Comparison of ENCODE assay signal across 20 cellular contexts in genomic region chr1:113211467-113211866, GRCh38.
DNase-seq lines count a peak whose midpoint lies in the region; ATAC-seq, FAIRE-seq and TF ChIP-seq lines count a peak whose summit lies in the region.
"Had no signal": no experiment of that assay in that cellular context is flagged by ENCODE, and none has a peak within 500 bp of the region (broad histone marks: within the 10 kb centered on the region; RNA-seq: fewer than 3 reads in every experiment).

No MANE protein-coding gene starts in this region.

- peaks cover 17% of the 10 kb centered on the region for H3K79me1 ChIP-seq in trophoblast cell (ENCODE audit: low read length)

- peaks cover 3% of the 10 kb centered on the region for H3K9me1 ChIP-seq in K562 (ENCODE audit: control insufficient read depth, insufficient read depth, low read length)

- in situ Hi-C loops in K562 (cut with MboI): no loop called here

- H3K9ac ChIP-seq in K562 (ENCODE audit: insufficient read depth in 1 of 2, low read depth in 2 of 2, low read length in 2 of 2) (no peak overlapping the region; a peak in 1 of 4 replicates), trophoblast cell (ENCODE audit: low read length) (no peak overlapping the region)
- H3K9ac ChIP-seq: KMS-11 had no signal

- no peak overlapping the region for H3K23ac ChIP-seq in trophoblast cell (ENCODE audit: low read length)

- no peak overlapping the region for H3K18ac ChIP-seq in trophoblast cell (ENCODE audit: low read length)

- H2BK12ac ChIP-seq in trophoblast cell (ENCODE audit: low read length): no peak overlapping the region

- no peaks in the 10 kb centered on the region for H4K20me1 ChIP-seq in K562 (replicated peaks; ENCODE audit: control insufficient read depth, insufficient read depth, low read length)

- H3K4me2 ChIP-seq in K562 (ENCODE audit: insufficient read depth, low read length) (peak overlapping the region; percentile 43), trophoblast cell (ENCODE audit: low read length) (no peak overlapping the region)
- H3K4me2 ChIP-seq: KMS-11 had no signal

- H3K4me1 ChIP-seq in BE2C (peaks cover 4% of the 10 kb centered on the region), K562 (replicated peaks in 1 of 2; ENCODE audit: control insufficient read depth in 2 of 2, insufficient read depth in 2 of 2, low read length in 2 of 2) (peaks cover 38 to 42% of the 10 kb centered on the region in 2 experiments), trophoblast cell (ENCODE audit: control insufficient read depth in 1 of 2, insufficient read depth in 2 of 2, low read length in 2 of 2) (peaks cover 29 to 32% of the 10 kb centered on the region in 2 experiments)

- H2AK5ac ChIP-seq in trophoblast cell (ENCODE audit: low read length): no peak overlapping the region

- no TSS peak for BruUV-seq in K562 (replicated peaks; lab: Mats Ljungman, UMichigan)

- ATAC-seq in K562: peak; percentile 41
- no peak for ATAC-seq in HG03108 (IDR thresholded peaks at IDR 0.05; ENCODE audit: unreplicated experiment)
- ATAC-seq: Panc1 had no signal

- H3K4me3 ChIP-seq in BE2C (ENCODE audit: low read depth, low read length) (no peak overlapping the region), K562 (no peak overlapping the region), trophoblast cell (ENCODE audit: low read depth, low read length) (no peak overlapping the region)

- peak; percentile 32 for FAIRE-seq in K562 (lab: Jason Lieb, UNC)
- FAIRE-seq: A204.1 had no signal

- no peak overlapping the region for H4K12ac ChIP-seq in trophoblast cell (ENCODE audit: low read depth, low read length)

- H3K79me2 ChIP-seq in K562 (ENCODE audit: control insufficient read depth, insufficient read depth, low read length) (no peaks in the 10 kb centered on the region), trophoblast cell (ENCODE audit: control insufficient read depth, insufficient read depth, low read length, poor library complexity) (no peaks in the 10 kb centered on the region)

- no peak for TF ChIP-seq EP300 in K562 (IDR thresholded peaks at IDR 0.05; ENCODE audit: low read length)

- H3K36me3 ChIP-seq in BE2C (no peaks in the 10 kb centered on the region), K562 (ENCODE audit: control insufficient read depth, insufficient read depth, low read length) (no peaks in the 10 kb centered on the region), trophoblast cell (ENCODE audit: control insufficient read depth in 1 of 2, insufficient read depth in 2 of 2, low read length in 2 of 2) (peaks cover 0 to 6% of the 10 kb centered on the region in 2 experiments)

- POLR2A ChIA-PET in K562 (lab: Yijun Ruan, JAX): interaction anchor here (0.5 to 1.6 kb wide), 4 partner anchors 9 to 139 kb away, joined by 4 read pairs; partner anchors contain the start of gene LRIG2

- CTCF ChIA-PET in K562 (lab: Yijun Ruan, JAX; ENCODE audit: low intra/inter-chr PET ratio): no interaction called here

- intact Hi-C loops in K562 (cut with micrococcal nuclease): no loop called here

- no peak for TF ChIP-seq POLR2A in K562 (conservative IDR thresholded peaks at IDR 0.05)

- H3K4ac ChIP-seq in trophoblast cell (ENCODE audit: low read depth, low read length): no peak overlapping the region

- H2AFZ ChIP-seq in K562 (ENCODE audit: low read depth, low read length): peak overlapping the region; percentile 58
- no peak overlapping the region for H2AFZ ChIP-seq in trophoblast cell (ENCODE audit: insufficient read depth, low read length, poor library complexity)

- H3K9me3 ChIP-seq in BE2C (no peaks in the 10 kb centered on the region), K562 (replicated peaks; ENCODE audit: control insufficient read depth, insufficient read depth, low read depth, low read length) (peaks cover 10% of the 10 kb centered on the region), trophoblast cell (ENCODE audit: insufficient read depth, low read depth, low read length) (peaks cover 5% of the 10 kb centered on the region)

- H2BK5ac ChIP-seq in trophoblast cell (ENCODE audit: low read depth, low read length, poor library complexity): no peak overlapping the region

- WGBS in K562 (ENCODE audit: insufficient coverage, low coverage, missing lambda C conversion rate): 16% methylated on average over 5 of the region's 5 CpGs
- WGBS in trophoblast cell (ENCODE audit: extremely low coverage, insufficient coverage, insufficient read length): no CpG with 5 or more reads among the region's 5 CpGs

- DNase-seq in BE2C (peak; percentile 19), SK-N-DZ (ENCODE audit: low spot score) (peak; percentile 89), K562 (ENCODE audit: extremely low read depth in 1 of 4, low spot score in 3 of 4) (peak in 3 of 4 experiments; percentile 23 to 54 (median 31)), trophoblast cell (no peak), COLO829 (ENCODE audit: low spot score) (no peak), NCI-H345 (lab: John Stamatoyannopoulos, UW) (no peak)
- DNase-seq: H9, IMR-90, NCI-H1048, NCI-H1417, NCI-H1694, NCI-H2029 treated with DMSO at 0.1 percent for 48 hours, NCI-H526 treated with DMSO at 0.1 percent for 48 hours, SHP77, SW 1271 had no signal

- TF ChIP-seq CTCF in BE2C (IDR thresholded peaks at IDR 0.05; ENCODE audit: low read depth, low read length): no peak
- TF ChIP-seq CTCF in K562 (IDR thresholded peaks at IDR 0.05 in 2 of 3, conservative IDR thresholded peaks at IDR 0.05 in 1 of 3; ENCODE audit: insufficient read depth in 2 of 3, low read depth in 1 of 3, low read length in 3 of 3): no peak

- H3K27me3 ChIP-seq in BE2C (no peaks in the 10 kb centered on the region), K562 (ENCODE audit: control insufficient read depth in 2 of 2, insufficient read depth in 2 of 2, low read length in 2 of 2) (no peaks in the 10 kb centered on the region), trophoblast cell (ENCODE audit: insufficient read depth, low read length) (no peaks in the 10 kb centered on the region)

- no peak overlapping the region for H2BK120ac ChIP-seq in trophoblast cell (ENCODE audit: insufficient read depth, low read length, poor library complexity)

- no peak overlapping the region for H4K8ac ChIP-seq in trophoblast cell (ENCODE audit: low read depth, low read length)

- no peak for TF ChIP-seq RAD21 in K562 (CRISPR knock-in tag; conservative IDR thresholded peaks at IDR 0.05 in 1 of 2, IDR thresholded peaks at IDR 0.05 in 1 of 2)

- H3K27ac ChIP-seq in K562 (ENCODE audit: extremely low read depth, low read depth, low read length) (no peak overlapping the region), trophoblast cell (ENCODE audit: low read depth, low read length) (peak overlapping the region; percentile 36)
- H3K27ac ChIP-seq: KMS-11, RWPE1 had no signal

- no peak overlapping the region for H3K14ac ChIP-seq in trophoblast cell (ENCODE audit: low read length)

- no peak overlapping the region for H4K91ac ChIP-seq in trophoblast cell (ENCODE audit: low read depth, low read length)

TF ChIP-seq in K562, 482 proteins besides CTCF, POLR2A, EP300 and RAD21 (continues in another document):
- TF ChIP-seq MXI1 (IDR thresholded peaks at IDR 0.05; ENCODE audit: low read depth, low read length) (no peak), ZKSCAN3 (CRISPR knock-in tag; IDR thresholded peaks at IDR 0.05) (no peak), HLTF (IDR thresholded peaks at IDR 0.05) (peak; percentile 74; the same call in 1 of the 2 replicates), CHD1 (IDR thresholded peaks at IDR 0.05; ENCODE audit: low read length) (no peak), ZEB2 (IDR thresholded peaks at IDR 0.05) (peak; percentile 66; the same call in 1 of the 2 replicates), PKNOX1 (IDR thresholded peaks at IDR 0.05) (peak; percentile 84), NFIC (IDR thresholded peaks at IDR 0.05) (no peak), BMI1 (IDR thresholded peaks at IDR 0.05; ENCODE audit: low read length) (no peak), THRB (CRISPR knock-in tag; conservative IDR thresholded peaks at IDR 0.05) (no peak), PML (IDR thresholded peaks at IDR 0.05; ENCODE audit: low read length) (no peak), SMAD4 (CRISPR knock-in tag; conservative IDR thresholded peaks at IDR 0.05) (no peak), HDGF (IDR thresholded peaks at IDR 0.05) (0 out of 2 replicates have a peak, but pooled peaks have one; percentile 60), BRF1 (IDR thresholded peaks at IDR 0.05; ENCODE audit: borderline replicate concordance, extremely low read depth, insufficient read length) (no peak), EWSR1 (IDR thresholded peaks at IDR 0.05; ENCODE audit: borderline replicate concordance, low read depth, partially characterized antibody) (no peak), DPF2 (IDR thresholded peaks at IDR 0.05) (peak; percentile 46), ZNF639 (CRISPR knock-in tag; conservative IDR thresholded peaks at IDR 0.05 in 1 of 2, IDR thresholded peaks at IDR 0.05 in 1 of 2) (no peak)

Comparison
In these comparisons a context has a peak if more than half of its experiments do, and no peak if none do; other contexts are left out.
1. DNase-seq: peak in BE2C (single experiment), SK-N-DZ (single experiment) and K562 (3 of 4); none in trophoblast cell (0 of 2), COLO829 (single experiment) and NCI-H345 (single experiment).